9 cellular contexts compared by ENCODE assay signal in the genomic region with DNA sequence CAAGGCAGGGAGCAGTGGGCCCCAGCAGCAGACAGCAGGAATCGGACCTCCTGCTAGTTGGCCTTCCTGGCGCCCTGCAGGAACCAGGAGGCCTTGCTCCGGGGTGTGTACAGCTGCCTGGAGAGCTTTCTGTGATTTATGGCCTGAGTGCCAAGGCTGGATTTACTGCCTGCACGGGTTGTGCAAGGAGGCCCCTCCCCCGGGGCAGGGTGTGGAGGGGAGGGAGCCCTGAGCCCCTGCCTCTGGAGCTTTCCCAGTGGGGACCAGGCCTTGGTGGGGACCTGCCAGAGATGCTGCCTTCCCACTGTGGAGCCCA. TPM values are rescaled to one million over a fixed set of nuclear protein-coding genes. Genes with fewer than 3 reads are reported as not detected.
DNase-seq lines count a peak whose midpoint lies in the region; ATAC-seq and TF ChIP-seq lines count a peak whose summit lies in the region.
"Had no signal": no experiment of that assay in that cellular context is flagged by ENCODE, and none has a peak within 500 bp of the region (broad histone marks: within the 10 kb centered on the region; RNA-seq: fewer than 3 reads in every experiment).

No MANE protein-coding gene starts in this region.

- H3K4me1 ChIP-seq in HCT116 (ENCODE audit: control insufficient read depth in 1 of 2, insufficient read depth in 2 of 2, low read length in 2 of 2) = peaks cover 27 to 56% of the 10 kb centered on the region in 2 experiments
- H3K4me1 ChIP-seq in esophagus (ENCODE audit: control insufficient read depth in 2 of 2, insufficient read depth in 2 of 2, low read length in 1 of 2) = peaks cover 0 to 21% of the 10 kb centered on the region in 2 donors
- peaks cover 7 to 24% of the 10 kb centered on the region in 2 donors for H3K4me1 ChIP-seq in gastrocnemius medialis
- no peaks in the 10 kb centered on the region for H3K4me1 ChIP-seq in effector memory CD4-positive, alpha-beta T cell (ENCODE audit: control insufficient read depth, insufficient read depth, low read length, poor library complexity, severe bottlenecking)

- ATAC-seq in HCT116 (peak; percentile 87), gastrocnemius medialis (peak; percentile 65 to 76)

- in situ Hi-C loops in gastrocnemius medialis (cut with MboI; ENCODE audit: low sequenced_read_pairs in 4 of 4) = no loop called here

- H3K9me3 ChIP-seq in HCT116 (ENCODE audit: control insufficient read depth in 1 of 2, insufficient read depth in 1 of 2, low read depth in 1 of 2, low read length in 2 of 2) (peaks cover 0 to 9% of the 10 kb centered on the region in 2 experiments; a peak in 1 of 4 replicates), esophagus (ENCODE audit: control insufficient read depth in 2 of 2, insufficient read depth in 1 of 2, low read depth in 1 of 2, low read length in 1 of 2) (no peaks in the 10 kb centered on the region), gastrocnemius medialis (no peaks in the 10 kb centered on the region)
- H3K9me3 ChIP-seq in effector memory CD4-positive, alpha-beta T cell (ENCODE audit: control insufficient read depth, low read length) = no peaks in the 10 kb centered on the region

- H3K4me2 ChIP-seq in HCT116 (ENCODE audit: low read length) = peak overlapping the region; percentile 66

- TF ChIP-seq CTCF in HCT116 (IDR thresholded peaks at IDR 0.05 in 2 of 3, conservative IDR thresholded peaks at IDR 0.05 in 1 of 3; ENCODE audit: borderline replicate concordance in 1 of 3, insufficient read depth in 1 of 3, low read depth in 2 of 3, low read length in 2 of 3) (no peak), gastrocnemius medialis (IDR thresholded peaks at IDR 0.05 in 4 of 5, conservative IDR thresholded peaks at IDR 0.05 in 1 of 5) (no peak), lower leg skin (IDR thresholded peaks at IDR 0.05) (no peak), GM10248 (IDR thresholded peaks at IDR 0.05; ENCODE audit: control extremely low read depth, extremely low read depth, low read depth, missing control alignments) (no peak)

- POLR2A ChIA-PET in HCT116 (lab: Charles Lee) = no interaction called here
- POLR2A ChIA-PET in GM10248 (lab: Yijun Ruan, JAX) = no interaction called here

- 21 to 31% methylated on average over 5 of the region's 5 CpGs for WGBS in esophagus, 2 donors
- 12 to 26% methylated on average over 2 to 5 of the region's 5 CpGs for WGBS in lower leg skin, 2 donors

- CTCF ChIA-PET in HCT116 (lab: Charles Lee) (no interaction called here), GM10248 (lab: Yijun Ruan, JAX) (no interaction called here)

- no peaks in the 10 kb centered on the region for H4K20me1 ChIP-seq in HCT116 (ENCODE audit: insufficient read depth)

- peak overlapping the region; percentile 35 for H3K9ac ChIP-seq in HCT116 (ENCODE audit: low read length)

- no peaks in the 10 kb centered on the region for H3K79me2 ChIP-seq in HCT116 (ENCODE audit: insufficient read depth, low read length)

- no TSS peak for BruUV-seq in HCT116 (replicated peaks; lab: Mats Ljungman, UMichigan)

- H2AFZ ChIP-seq in HCT116 (ENCODE audit: low read depth, low read length, poor library complexity, severe bottlenecking) = peak overlapping the region; percentile 29

- no peak for TF ChIP-seq RAD21 in HCT116 (IDR thresholded peaks at IDR 0.05; ENCODE audit: low read depth)

- TF ChIP-seq POLR2A in HCT116 (IDR thresholded peaks at IDR 0.05; ENCODE audit: borderline replicate concordance, extremely low read depth, insufficient read depth, insufficient read length) (no peak), gastrocnemius medialis (IDR thresholded peaks at IDR 0.05) (no peak), lower leg skin (IDR thresholded peaks at IDR 0.05) (no peak)

- RAD21 ChIA-PET in HCT116 (lab: Charles Lee; ENCODE audit: low non-redundant PET in 1 of 2, low total read pairs in 2 of 2, uncharacterized antibody in 2 of 2, unreplicated experiment in 2 of 2) = no interaction called here

- H3K4me3 ChIP-seq in HCT116 (replicated peaks in 1 of 2; ENCODE audit: low read depth in 1 of 2, low read length in 2 of 2) = peak overlapping the region in 1 of 2 experiments; percentile 11; a peak in 1 of 4 replicates
- H3K4me3 ChIP-seq in esophagus (ENCODE audit: low read depth in 1 of 2, low read length in 2 of 2) = no peak overlapping the region
- H3K4me3 ChIP-seq in gastrocnemius medialis = no peak overlapping the region
- no peak overlapping the region for H3K4me3 ChIP-seq in effector memory CD4-positive, alpha-beta T cell (ENCODE audit: insufficient read depth, low read depth, low read length, poor library complexity, severe bottlenecking)
- H3K4me3 ChIP-seq in lower leg skin (ENCODE audit: low read depth, poor library complexity, severe bottlenecking) = no peak overlapping the region

- H3K27ac ChIP-seq in HCT116 (ENCODE audit: low read depth, low read length) = peak overlapping the region; percentile 47
- peak overlapping the region; percentile 61 to 87 for H3K27ac ChIP-seq in esophagus (ENCODE audit: low read depth in 2 of 2, low read length in 1 of 2)
- H3K27ac ChIP-seq in gastrocnemius medialis = no peak overlapping the region
- no peak overlapping the region for H3K27ac ChIP-seq in effector memory CD4-positive, alpha-beta T cell (ENCODE audit: insufficient read depth, low read length, poor library complexity, severe bottlenecking)

- intact Hi-C loops in HCT116 (cut with micrococcal nuclease) = no loop called here
- intact Hi-C loops in gastrocnemius medialis (cut with DNase I; ENCODE audit: low total_unique reads) = no loop called here
- intact Hi-C loops in lower leg skin (cut with DNase I; ENCODE audit: low total_unique reads) = no loop called here

- no peaks in the 10 kb centered on the region for H3K9me2 ChIP-seq in HCT116 (ENCODE audit: insufficient read depth)

- no peaks in the 10 kb centered on the region for H3K36me3 ChIP-seq in HCT116 (ENCODE audit: control insufficient read depth in 1 of 2, insufficient read depth in 2 of 2, low read length in 2 of 2)
- no peaks in the 10 kb centered on the region for H3K36me3 ChIP-seq in esophagus (ENCODE audit: control insufficient read depth in 2 of 2, insufficient read depth in 2 of 2, low read length in 1 of 2)
- no peaks in the 10 kb centered on the region for H3K36me3 ChIP-seq in gastrocnemius medialis
- no peaks in the 10 kb centered on the region for H3K36me3 ChIP-seq in effector memory CD4-positive, alpha-beta T cell (ENCODE audit: control insufficient read depth, insufficient read depth, low read length)

- H3K27me3 ChIP-seq in HCT116 (ENCODE audit: insufficient read depth, low read length) = no peaks in the 10 kb centered on the region
- no peaks in the 10 kb centered on the region for H3K27me3 ChIP-seq in esophagus (ENCODE audit: control insufficient read depth in 1 of 2, insufficient read depth in 2 of 2, low read length in 2 of 2)
- H3K27me3 ChIP-seq in gastrocnemius medialis = no peaks in the 10 kb centered on the region
- no peaks in the 10 kb centered on the region for H3K27me3 ChIP-seq in effector memory CD4-positive, alpha-beta T cell (replicated peaks; ENCODE audit: control insufficient read depth, insufficient read depth, low read length, poor library complexity, severe bottlenecking)

- no peak for DNase-seq in HCT116 (ENCODE audit: low read depth, low spot score)
- peak; percentile 82 for DNase-seq in NCI-H345 (lab: John Stamatoyannopoulos, UW)
- peak; percentile 37 to 42 for DNase-seq in gastrocnemius medialis
- DNase-seq in effector memory CD4-positive, alpha-beta T cell = no peak
- DNase-seq in lower leg skin (ENCODE audit: low spot score in 2 of 2) = no peak
- no peak for DNase-seq in GM10248 (ENCODE audit: extremely low spot score)
- DNase-seq: activated CD8-positive, alpha-beta memory T cell treated with anti-CD3 and anti-CD28 coated beads for 24 hours; hippocampal formation had no signal

TF ChIP-seq in HCT116, 20 proteins besides CTCF, POLR2A, EP300 and RAD21:
- TF ChIP-seq CBX3 (IDR thresholded peaks at IDR 0.05; ENCODE audit: low read depth) (no peak), POLR2AphosphoS5 (IDR thresholded peaks at IDR 0.05; ENCODE audit: low read depth, low read length) (peak; percentile 31; the same call in 1 of the 2 replicates), ZFX (IDR thresholded peaks at IDR 0.05) (0 out of 2 replicates have a peak, but pooled peaks have one; percentile 40)

RNA-seq across cellular contexts. Expression of a gene that starts 7.2 kb away (rescaled TPM):
- 42.8 TPM for total RNA-seq in HCT116 (2021; ENCODE audit: unreplicated experiment)
- 47.4 and 60.1 TPM in 2 replicates for polyA plus RNA-seq in HCT116 (2012)
- polyA plus RNA-seq in esophagus = 10 to 100 TPM; 37.1 to 62.4 TPM
- 10 to 100 TPM; 20.1 to 45.0 (median 30.4) TPM for total RNA-seq in gastrocnemius medialis
- 10 to 100 TPM; 22.4 to 42.8 (median 34.9) TPM for total RNA-seq in lower leg skin

RNA-seq across cellular contexts. Expression of a gene that starts 22.3 kb away (rescaled TPM):
- 27.1 TPM for total RNA-seq in HCT116 (2021; ENCODE audit: unreplicated experiment)
- polyA plus RNA-seq in HCT116 (2012) = 18.6 and 19.9 TPM in 2 replicates
- 1 to 10 TPM; 3.6 to 8.8 TPM for polyA plus RNA-seq in esophagus
- 10 to 100 TPM; 10.8 to 23.5 (median 15.4) TPM for total RNA-seq in gastrocnemius medialis
- total RNA-seq in lower leg skin = 10 to 100 TPM; 21.0 to 33.3 (median 25.4) TPM

Comparison
In these comparisons a context has a peak if more than half of its experiments do, and no peak if none do; other contexts are left out.
1. DNase-seq: peak in NCI-H345 (single experiment) and gastrocnemius medialis (2 of 2); none in HCT116 (single experiment), effector memory CD4-positive, alpha-beta T cell (0 of 3), lower leg skin (0 of 2) and GM10248 (single experiment).
2. H3K27ac ChIP-seq: peak in HCT116 (single experiment) and esophagus (2 of 2); none in gastrocnemius medialis (0 of 4) and effector memory CD4-positive, alpha-beta T cell (single experiment).